In the genomic region with DNA sequence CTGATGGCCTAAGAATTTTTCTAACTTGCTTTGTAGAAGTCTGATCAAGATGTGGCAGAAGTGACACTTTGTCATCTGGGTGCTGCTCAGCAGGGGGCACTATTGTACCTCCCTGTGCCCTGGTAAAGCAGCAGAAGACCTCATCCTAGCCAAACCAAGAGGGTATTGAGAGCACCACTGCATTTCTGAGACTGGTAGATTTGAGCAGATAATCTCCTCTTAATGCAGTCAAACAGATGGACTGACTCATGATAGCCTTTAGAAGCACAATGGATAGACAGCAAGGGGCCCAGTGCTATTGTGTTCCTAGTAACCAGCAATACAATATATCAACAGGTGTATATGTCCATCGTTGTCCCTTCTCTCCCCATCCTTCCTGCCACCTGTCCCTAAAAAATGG, we compare ENCODE assay signal across 8 cellular contexts. TPM values are rescaled to one million over a fixed set of nuclear protein-coding genes. Genes with fewer than 3 reads are reported as not detected.
A peak's percentile ranks its signal among the peaks of the same experiment; 100 is the strongest.
DNase-seq lines count a peak whose midpoint lies in the region; ATAC-seq and TF ChIP-seq lines count a peak whose summit lies in the region.

No MANE protein-coding gene starts in this region.

- intact Hi-C loops in ascending aorta (cut with DNase I): no loop called here

- H3K27me3 Mint-ChIP-seq in T-helper 17 cell: peaks cover 11% of the 10 kb centered on the region

- H3K4me1 Mint-ChIP-seq in T-helper 17 cell: peaks cover 20% of the 10 kb centered on the region

- H3K4me3 Mint-ChIP-seq in T-helper 17 cell: no peak overlapping the region

- H3K9me3 ChIP-seq in T-helper 17 cell (ENCODE audit: control insufficient read depth, low read length, poor library complexity, severe bottlenecking) (no peaks in the 10 kb centered on the region), ascending aorta (no peaks in the 10 kb centered on the region)

- H3K27ac ChIP-seq in ascending aorta: no peak overlapping the region

- no peak overlapping the region for H3K27ac Mint-ChIP-seq in T-helper 17 cell

- DNase-seq in GF-D8 (lab: John Stamatoyannopoulos, UW): peak; percentile 35
- DNase-seq in NCI-H1092 treated with DMSO at 0.1 percent for 48 hours (lab: John Stamatoyannopoulos, UW): peak; percentile 75
- peak; percentile 26 to 53 (median 36) for DNase-seq in T-helper 17 cell
- no peak for DNase-seq in ascending aorta (ENCODE audit: low spot score in 2 of 2)
- DNase-seq in left kidney (ENCODE audit: low read depth, low spot score): peak; percentile 80
- DNase-seq in stimulated activated CD8-positive, alpha-beta memory T cell treated with anti-CD3 and anti-CD28 coated beads, Interleukin-7, amount 100 ng/mL, for 24 hours (ENCODE audit: low read depth): peak; percentile 47
- no peak for DNase-seq in globus pallidus (ENCODE audit: low spot score)
- DNase-seq in cerebellum (ENCODE audit: low spot score): no peak

- H3K36me3 ChIP-seq in ascending aorta: no peaks in the 10 kb centered on the region

- peak; percentile 22 for ATAC-seq in T-helper 17 cell

- peaks cover 4 to 6% of the 10 kb centered on the region in 2 donors for H3K4me1 ChIP-seq in ascending aorta

- H3K4me3 ChIP-seq in ascending aorta: no peak overlapping the region

- peak in 2 of 3 experiments; percentile 7 to 28 for TF ChIP-seq CTCF in ascending aorta (IDR thresholded peaks at IDR 0.05)

- no peaks in the 10 kb centered on the region for H3K27me3 ChIP-seq in ascending aorta

- peaks cover 5% of the 10 kb centered on the region for H3K36me3 Mint-ChIP-seq in T-helper 17 cell (ENCODE audit: low read depth)

RNA-seq across cellular contexts. Expression of gene TPM3, which starts 5.7 kb away (rescaled TPM):
- total RNA-seq in T-helper 17 cell: 100 to 1,000 TPM; 386 to 391 TPM
- total RNA-seq in ascending aorta: 254 TPM
- 124 TPM for total RNA-seq in cerebellum

RNA-seq across cellular contexts. Expression of gene CFAP141, which starts 20.0 kb away (rescaled TPM):
- total RNA-seq in T-helper 17 cell: not detected
- not detected for total RNA-seq in ascending aorta
- total RNA-seq in cerebellum: not detected

RNA-seq across cellular contexts. Expression of gene NUP210L, which starts 31.3 kb away (rescaled TPM):
- under 1 TPM in 1 of 2 donors, not detected in 1; 0.07 TPM for total RNA-seq in T-helper 17 cell
- total RNA-seq in ascending aorta: not detected
- total RNA-seq in cerebellum: not detected

RNA-seq across cellular contexts. Expression of gene UBAP2L, which starts 34.6 kb away (rescaled TPM):
- total RNA-seq in T-helper 17 cell (100 to 1,000 TPM; 186 to 192 TPM), ascending aorta (67.8 TPM), cerebellum (84.7 TPM)

Comparison
In these comparisons a context has a peak if more than half of its experiments do, and no peak if none do; other contexts are left out.
1. DNase-seq: peak in GF-D8 (single experiment), NCI-H1092 treated with DMSO at 0.1 percent for 48 hours (single experiment), T-helper 17 cell (3 of 3), left kidney (single experiment) and stimulated activated CD8-positive, alpha-beta memory T cell treated with anti-CD3 and anti-CD28 coated beads, Interleukin-7, amount 100 ng/mL, for 24 hours (single experiment); none in ascending aorta (0 of 2), globus pallidus (single experiment) and cerebellum (single experiment).